In the genomic region with DNA sequence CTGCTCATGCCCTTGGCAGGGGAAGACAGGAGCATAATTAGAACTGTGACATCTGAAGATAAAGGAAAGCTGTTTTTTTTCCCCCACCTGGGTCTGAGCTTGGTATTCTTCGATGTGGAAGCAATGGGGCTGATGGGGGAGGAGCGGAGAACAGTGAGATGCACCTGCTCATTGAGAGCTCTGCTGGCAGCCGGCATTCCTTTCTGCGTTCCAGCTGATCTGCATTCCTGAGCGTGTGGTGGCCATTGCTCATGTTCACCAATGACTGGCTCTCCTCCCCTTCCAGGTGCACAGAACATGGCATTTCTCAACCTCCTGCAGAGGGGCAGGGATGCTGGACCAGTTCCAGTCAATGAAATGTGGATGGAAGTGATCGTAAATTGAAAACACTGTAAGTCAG, we compare ENCODE assay signal across 1 cellular context.
TF ChIP-seq lines count a peak whose summit lies in the region.

No MANE protein-coding gene starts in this region.

TF ChIP-seq in H1, 55 proteins besides CTCF, POLR2A, EP300 and RAD21 (continued from another document):
- TF ChIP-seq CHD7 (IDR thresholded peaks at IDR 0.05; ENCODE audit: insufficient replicate concordance, low read length) (no peak), POU5F1 (IDR thresholded peaks at IDR 0.05; ENCODE audit: low read depth, low read length) (no peak), RBBP5 (IDR thresholded peaks at IDR 0.05; ENCODE audit: borderline replicate concordance, low read depth, low read length) (peak; percentile 83), E2F6 (IDR thresholded peaks at IDR 0.05) (peak; percentile 39; the same call in 1 of the 2 replicates), TEAD4 (IDR thresholded peaks at IDR 0.05; ENCODE audit: low read depth, low read length) (peak; percentile 100)
- TF ChIP-seq, protein P1, sequence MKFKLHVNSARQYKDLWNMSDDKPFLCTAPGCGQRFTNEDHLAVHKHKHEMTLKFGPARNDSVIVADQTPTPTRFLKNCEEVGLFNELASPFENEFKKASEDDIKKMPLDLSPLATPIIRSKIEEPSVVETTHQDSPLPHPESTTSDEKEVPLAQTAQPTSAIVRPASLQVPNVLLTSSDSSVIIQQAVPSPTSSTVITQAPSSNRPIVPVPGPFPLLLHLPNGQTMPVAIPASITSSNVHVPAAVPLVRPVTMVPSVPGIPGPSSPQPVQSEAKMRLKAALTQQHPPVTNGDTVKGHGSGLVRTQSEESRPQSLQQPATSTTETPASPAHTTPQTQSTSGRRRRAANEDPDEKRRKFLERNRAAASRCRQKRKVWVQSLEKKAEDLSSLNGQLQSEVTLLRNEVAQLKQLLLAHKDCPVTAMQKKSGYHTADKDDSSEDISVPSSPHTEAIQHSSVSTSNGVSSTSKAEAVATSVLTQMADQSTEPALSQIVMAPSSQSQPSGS (IDR thresholded peaks at IDR 0.05; ENCODE audit: low read length), result peak; percentile 61; the same call in 1 of the 2 replicates
